Comparison of ENCODE assay signal across 18 cellular contexts in the genomic region with DNA sequence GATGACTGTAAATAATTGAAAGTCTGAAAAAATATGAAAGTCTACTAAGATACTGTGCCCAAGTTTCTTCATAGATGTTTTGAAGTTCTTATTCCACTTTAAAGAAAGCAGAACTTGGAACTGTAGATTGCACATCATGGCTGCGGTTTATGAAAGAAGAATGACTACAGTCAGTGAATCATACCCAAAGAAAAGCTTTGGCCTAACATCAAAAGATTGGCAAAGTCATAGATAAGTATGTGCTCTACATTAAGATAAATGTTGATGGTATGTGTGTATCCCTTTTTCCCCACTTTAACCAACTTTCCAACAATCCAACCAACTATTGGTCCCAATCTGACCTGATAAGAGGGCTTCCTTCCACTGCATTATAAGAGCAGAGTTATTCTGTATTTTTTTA.
DNase-seq lines count a peak whose midpoint lies in the region; ATAC-seq lines count a peak whose summit lies in the region.
"Had no signal": no experiment of that assay in that cellular context is flagged by ENCODE, and none has a peak within 500 bp of the region (broad histone marks: within the 10 kb centered on the region; RNA-seq: fewer than 3 reads in every experiment).

No MANE protein-coding gene starts in this region.

- H4K8ac ChIP-seq in neuronal stem cell (ENCODE audit: low read depth, low read length) = no peak overlapping the region

- no peak overlapping the region for H3K4me2 ChIP-seq in neuronal stem cell (ENCODE audit: insufficient read depth, low read length, poor library complexity, severe bottlenecking)
- H3K4me2 ChIP-seq: BLaER1 had no signal

- no peak overlapping the region for H2AFZ ChIP-seq in neuronal stem cell (ENCODE audit: low read length)

- DNase-seq in Daoy (ENCODE audit: low read depth) (peak; percentile 71), MV-4-11 (lab: John Stamatoyannopoulos, UW) (peak; percentile 95), amniotic epithelial cell (ENCODE audit: low read depth) (peak; percentile 89), glomerular visceral epithelial cell (ENCODE audit: extremely low spot score) (peak; percentile 14), NCI-H526 (lab: John Stamatoyannopoulos, UW) (no peak), neuronal stem cell (ENCODE audit: low spot score) (no peak), ecto neural progenitor cell (ENCODE audit: low spot score) (no peak)
- DNase-seq: activated CD4-positive, alpha-beta T cell treated with anti-CD3 and anti-CD28 coated beads for 48 hours; activated T-cell treated with anti-CD3 and anti-CD28 coated beads, Interleukin-2, amount 50 U/mL, for 24 hours; amniotic stem cell; effector CD4-positive, alpha-beta T cell; left colon; stimulated activated CD4-positive, alpha-beta T cell treated with anti-CD3 and anti-CD28 coated beads, Interleukin-4, amount 100 ng/mL, for 1 hour; T-helper 2 cell had no signal

- no peaks in the 10 kb centered on the region for H3K9me3 ChIP-seq in neuronal stem cell (replicated peaks in 1 of 2; ENCODE audit: control insufficient read depth in 2 of 2, insufficient read depth in 1 of 2, low read depth in 1 of 2, low read length in 2 of 2)
- H3K9me3 ChIP-seq: vagina had no signal

- no peak overlapping the region for H3K23ac ChIP-seq in neuronal stem cell (ENCODE audit: low read depth, low read length, poor library complexity)

- no peaks in the 10 kb centered on the region for H3K27me3 ChIP-seq in neuronal stem cell (ENCODE audit: control insufficient read depth in 3 of 3, insufficient read depth in 3 of 3, low read depth in 1 of 3, low read length in 3 of 3)
- H3K27me3 ChIP-seq: BLaER1, vagina had no signal

- no peak overlapping the region for H3K14ac ChIP-seq in neuronal stem cell (ENCODE audit: low read length)

- no peak overlapping the region for H2BK120ac ChIP-seq in neuronal stem cell (ENCODE audit: low read depth, low read length)

- no peak overlapping the region for H2BK15ac ChIP-seq in neuronal stem cell (ENCODE audit: low read length)

- no peak for ATAC-seq in GM19452 (IDR thresholded peaks at IDR 0.05; ENCODE audit: unreplicated experiment)
- ATAC-seq: stimulated activated memory B cell treated with anti-CD40 and anti-IgM and Interleukin-4, amounts not matched to agents 10 μg/mL and 1 μg/mL and 100 μg/mL, for 72 hours had no signal

- whole genome bisulfite sequencing in neuronal stem cell (ENCODE audit: extremely low coverage in 2 of 2, insufficient read length in 2 of 2, insufficient replicate concordance in 1 of 2), 2 donors = no CpG with 5 or more reads among the region's 1 CpG

- H3K9ac ChIP-seq in neuronal stem cell (ENCODE audit: low read depth, low read length, poor library complexity) = no peak overlapping the region
- H3K9ac ChIP-seq: BLaER1 had no signal

- H3K4ac ChIP-seq in neuronal stem cell (ENCODE audit: low read length) = no peak overlapping the region

- H3K18ac ChIP-seq in neuronal stem cell (ENCODE audit: low read length) = no peak overlapping the region

- no peak overlapping the region for H2AK5ac ChIP-seq in neuronal stem cell (ENCODE audit: low read depth, low read length)

- H2BK12ac ChIP-seq in neuronal stem cell (ENCODE audit: low read length) = no peak overlapping the region

- H2BK5ac ChIP-seq in neuronal stem cell (ENCODE audit: low read length) = no peak overlapping the region

- no peaks in the 10 kb centered on the region for H3K36me3 ChIP-seq in neuronal stem cell (replicated peaks in 1 of 2; ENCODE audit: control insufficient read depth in 2 of 2, insufficient read depth in 2 of 2, low read length in 2 of 2)
- H3K36me3 ChIP-seq: BLaER1, vagina had no signal

- H3K27ac ChIP-seq in neuronal stem cell (replicated peaks; ENCODE audit: low read length) = no peak overlapping the region
- H3K27ac ChIP-seq: BLaER1, vagina had no signal

- no peak overlapping the region for H3K4me3 ChIP-seq in neuronal stem cell (ENCODE audit: low read length in 2 of 2)
- H3K4me3 ChIP-seq: BLaER1, vagina had no signal

- no peaks in the 10 kb centered on the region for H3K4me1 ChIP-seq in neuronal stem cell (ENCODE audit: control insufficient read depth in 2 of 2, insufficient read depth in 1 of 2, low read depth in 1 of 2, low read length in 2 of 2)
- H3K4me1 ChIP-seq: BLaER1, vagina had no signal

- H4K91ac ChIP-seq in neuronal stem cell (ENCODE audit: low read depth, low read length, poor library complexity) = no peak overlapping the region

- H3K79me1 ChIP-seq in neuronal stem cell (ENCODE audit: low read depth, low read length) = no peaks in the 10 kb centered on the region

Comparison
In these comparisons a context has a peak if more than half of its experiments do, and no peak if none do; other contexts are left out.
1. DNase-seq: peak in Daoy (single experiment), MV-4-11 (single experiment), amniotic epithelial cell (single experiment) and glomerular visceral epithelial cell (single experiment); none in NCI-H526 (0 of 2), neuronal stem cell (single experiment) and ecto neural progenitor cell (single experiment).